Comparison of ENCODE assay signal across 8 cellular contexts in genomic region chr3:179652467-179653105, GRCh38. TPM values are rescaled to one million over a fixed set of nuclear protein-coding genes. Genes with fewer than 3 reads are reported as not detected.
DNase-seq lines count a peak whose midpoint lies in the region; ATAC-seq and TF ChIP-seq lines count a peak whose summit lies in the region.

TSS of gene USP13 (plus strand) at chr3:179653040. CDS start at chr3:179653226, 186 bp downstream.

- peak within 1 kb of the TSS; percentile 92 for H3K4me3 Mint-ChIP-seq in chondrocyte (ENCODE audit: unreplicated experiment)

- POLR2A ChIA-PET in AG04450 (lab: Yijun Ruan, JAX) = interaction anchor here (0.8 to 1.0 kb wide), 2 partner anchors 9 to 58 kb away, joined by 3 to 4 read pairs; no protein-coding TSS in a partner anchor

- H3K27ac Mint-ChIP-seq in chondrocyte (ENCODE audit: unreplicated experiment) = peak within 1 kb of the TSS; percentile 95

- H3K9me3 Mint-ChIP-seq in chondrocyte (ENCODE audit: low read depth) = no peaks in the 10 kb centered on the region

- peak within 1 kb of the TSS; percentile 84 for H3K4me3 ChIP-seq in AG04450 (ENCODE audit: low read depth, low read length)

- CTCF ChIA-PET in AG04450 (lab: Charles Lee) = no interaction called here

- H3K27me3 Mint-ChIP-seq in chondrocyte (ENCODE audit: low read depth) = no peaks in the 10 kb centered on the region

- ATAC-seq in GM18858 (IDR thresholded peaks at IDR 0.05; ENCODE audit: unreplicated experiment) = peak; percentile 46
- ATAC-seq in HG03064 (IDR thresholded peaks at IDR 0.05; ENCODE audit: low read depth, unreplicated experiment) = peak; percentile 63

- peaks cover 34% of the 10 kb centered on the region for H3K4me1 Mint-ChIP-seq in chondrocyte (ENCODE audit: low read depth)

- H3K9me3 ChIP-seq in AG04450 (ENCODE audit: control insufficient read depth, insufficient read depth, low read length) = no peaks in the 10 kb centered on the region; the same call in 1 of the 2 replicates

- TF ChIP-seq CTCF in AG04450 (IDR thresholded peaks at IDR 0.05; ENCODE audit: low read depth, low read length) (no peak), chondrocyte (IDR thresholded peaks at IDR 0.05) (peak; percentile 13)

- H3K36me3 Mint-ChIP-seq in chondrocyte (ENCODE audit: low read depth) = no peaks in the 10 kb centered on the region

- no peaks in the 10 kb centered on the region for H3K27me3 ChIP-seq in AG04450 (ENCODE audit: control insufficient read depth, insufficient read depth, low read length)

- DNase-seq in AG04450 (ENCODE audit: low read depth, low spot score) = peak; percentile 55
- DNase-seq in NCI-H2196 treated with DMSO at 0.1 percent for 48 hours (lab: John Stamatoyannopoulos, UW; ENCODE audit: unreplicated experiment) = peak; percentile 57
- DNase-seq in activated CD4-positive, CD25-positive, alpha-beta regulatory T cell (lab: John Stamatoyannopoulos, UW) = peak; percentile 11 to 34 (median 22)
- DNase-seq in chondrocyte (ENCODE audit: low spot score) = no peak
- DNase-seq in kidney glomerular epithelial cell (lab: John Stamatoyannopoulos, UW) = peak; percentile 57
- DNase-seq in stimulated activated CD4-positive, alpha-beta T cell treated with anti-CD3 and anti-CD28 coated beads, Interleukin-15, amount 100 ng/mL, for 48 hours (ENCODE audit: low read depth in 2 of 2) = peak; percentile 35 to 42

- peak within 1 kb of the TSS; percentile 91 for H3K27ac ChIP-seq in AG04450 (ENCODE audit: low read depth, low read length)

RNA-seq across cellular contexts. Expression of gene USP13, which starts in this region (rescaled TPM):
- 13.2 and 15.2 TPM in 2 replicates for polyA plus RNA-seq in AG04450 (2011; rRNA removed)
- 22.9 and 24.5 TPM in 2 replicates for polyA minus RNA-seq in AG04450 (2011; rRNA and poly(A)+ RNA removed)
- total RNA-seq in chondrocyte = 12.7 to 17.2 TPM (median 14.2 TPM) in 3 replicates
